Comparison of ENCODE assay signal across 10 cellular contexts in the genomic region with DNA sequence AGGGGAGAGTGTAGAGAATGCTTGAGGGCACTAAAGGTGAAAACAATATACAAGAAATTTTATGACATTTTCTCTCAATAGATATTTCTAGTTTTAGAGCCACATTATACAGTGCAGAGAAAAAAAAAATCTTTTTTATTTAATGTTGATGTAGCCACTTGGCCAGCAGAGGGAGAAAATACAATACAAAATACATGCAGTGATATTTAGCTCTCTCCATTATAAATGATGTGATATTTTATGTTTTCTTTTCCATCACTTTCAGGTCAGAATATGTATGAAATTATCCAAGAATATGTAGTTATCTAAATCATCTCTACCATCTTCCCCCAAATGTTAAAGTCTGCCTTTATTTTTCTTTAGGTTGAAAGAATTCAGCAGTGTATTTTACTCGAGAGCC.
DNase-seq lines count a peak whose midpoint lies in the region; FAIRE-seq and TF ChIP-seq lines count a peak whose summit lies in the region.
"Had no signal": no experiment of that assay in that cellular context is flagged by ENCODE, and none has a peak within 500 bp of the region (broad histone marks: within the 10 kb centered on the region; RNA-seq: fewer than 3 reads in every experiment).

No MANE protein-coding gene starts in this region.

- no peaks in the 10 kb centered on the region for H3K36me3 ChIP-seq in kidney (ENCODE audit: control insufficient read depth in 1 of 2, insufficient read depth in 2 of 2, low read length in 2 of 2)

- H3K27me3 Mint-ChIP-seq in HFFc6 (ENCODE audit: insufficient read depth), result no peaks in the 10 kb centered on the region; the same call in 1 of the 2 replicates
- no peaks in the 10 kb centered on the region for H3K27me3 Mint-ChIP-seq in activated naive CD4-positive, alpha-beta T cell treated with anti-CD3 and anti-CD28 coated beads for 36 hours (ENCODE audit: low read depth)
- H3K27me3 Mint-ChIP-seq: activated naive CD4-positive, alpha-beta T cell treated with anti-CD3 and anti-CD28 coated beads, Interleukin-2, amount 50 U/mL, for 24 hours had no signal

- H3K36me3 Mint-ChIP-seq in HFFc6 (ENCODE audit: low read depth), result no peaks in the 10 kb centered on the region
- H3K36me3 Mint-ChIP-seq in activated naive CD4-positive, alpha-beta T cell treated with anti-CD3 and anti-CD28 coated beads for 36 hours (ENCODE audit: low read depth), result no peaks in the 10 kb centered on the region
- H3K36me3 Mint-ChIP-seq: activated naive CD4-positive, alpha-beta T cell treated with anti-CD3 and anti-CD28 coated beads, Interleukin-2, amount 50 U/mL, for 24 hours had no signal

- H3K9me3 ChIP-seq in kidney (ENCODE audit: control insufficient read depth in 1 of 2, low read length in 2 of 2), result no peaks in the 10 kb centered on the region

- DNase-seq in COR-L47 (lab: John Stamatoyannopoulos, UW), result peak; percentile 15
- no peak for DNase-seq in HFFc6
- DNase-seq in SK-MEL-5 (ENCODE audit: low read depth, low spot score), result peak; percentile 33
- DNase-seq in kidney, result no peak
- DNase-seq in activated naive CD4-positive, alpha-beta T cell treated with anti-CD3 and anti-CD28 coated beads for 36 hours, result no peak
- no peak for DNase-seq in HuH-7 (ENCODE audit: low spot score)
- no peak for DNase-seq in urothelium cell line (ENCODE audit: low spot score)
- DNase-seq in RCC 7860 (ENCODE audit: low spot score), result no peak
- DNase-seq: stimulated activated CD4-positive, alpha-beta T cell treated with anti-CD3 and anti-CD28 coated beads, Interleukin-4, amount 100 ng/mL, for 1 hour had no signal

- no peak for FAIRE-seq in kidney (lab: Jason Lieb, UNC)
- FAIRE-seq in urothelium cell line (lab: Jason Lieb, UNC), result no peak
- FAIRE-seq in RCC 7860 (lab: Jason Lieb, UNC), result no peak

- peak; percentile 57 for TF ChIP-seq CTCF in HFFc6 (IDR thresholded peaks at IDR 0.05)
- peak; percentile 17 for TF ChIP-seq CTCF in kidney (IDR thresholded peaks at IDR 0.05; ENCODE audit: borderline replicate concordance, extremely low read depth, insufficient read depth)

- H3K9me3 Mint-ChIP-seq in HFFc6, result peaks cover 20% of the 10 kb centered on the region
- H3K9me3 Mint-ChIP-seq in activated naive CD4-positive, alpha-beta T cell treated with anti-CD3 and anti-CD28 coated beads for 36 hours, result peaks cover 2% of the 10 kb centered on the region

- H3K9ac ChIP-seq in kidney (ENCODE audit: low read length in 2 of 2), result no peak overlapping the region

- no peaks in the 10 kb centered on the region for H3K4me1 Mint-ChIP-seq in HFFc6 (ENCODE audit: low read depth)
- no peaks in the 10 kb centered on the region for H3K4me1 Mint-ChIP-seq in activated naive CD4-positive, alpha-beta T cell treated with anti-CD3 and anti-CD28 coated beads for 36 hours (ENCODE audit: low read depth)
- H3K4me1 Mint-ChIP-seq: activated naive CD4-positive, alpha-beta T cell treated with anti-CD3 and anti-CD28 coated beads, Interleukin-2, amount 50 U/mL, for 24 hours had no signal

- H3K4me3 Mint-ChIP-seq in HFFc6, result no peak overlapping the region
- H3K4me3 Mint-ChIP-seq in activated naive CD4-positive, alpha-beta T cell treated with anti-CD3 and anti-CD28 coated beads for 36 hours, result no peak overlapping the region
- H3K4me3 Mint-ChIP-seq: activated naive CD4-positive, alpha-beta T cell treated with anti-CD3 and anti-CD28 coated beads, Interleukin-2, amount 50 U/mL, for 24 hours had no signal

- CTCF ChIA-PET in activated naive CD4-positive, alpha-beta T cell treated with anti-CD3 and anti-CD28 coated beads for 36 hours (lab: Charles Lee), result interaction anchor here (1.0 kb wide), 1 partner anchor 456 kb away, joined by 3 read pairs; no protein-coding TSS in a partner anchor

- in situ Hi-C loops in SK-MEL-5 (cut with HindIII; ENCODE audit: low pct_unique_long_range_greater_than_20kb, low sequenced_read_pairs), result no loop called here

- no peak overlapping the region for H3K27ac Mint-ChIP-seq in HFFc6
- no peak overlapping the region for H3K27ac Mint-ChIP-seq in activated naive CD4-positive, alpha-beta T cell treated with anti-CD3 and anti-CD28 coated beads for 36 hours
- H3K27ac Mint-ChIP-seq: activated naive CD4-positive, alpha-beta T cell treated with anti-CD3 and anti-CD28 coated beads, Interleukin-2, amount 50 U/mL, for 24 hours had no signal

- no peak overlapping the region for H3K4me3 ChIP-seq in kidney (ENCODE audit: low read length in 2 of 2)

- intact Hi-C loops in kidney (cut with DNase I), result no loop called here
- intact Hi-C loops in activated naive CD4-positive, alpha-beta T cell treated with anti-CD3 and anti-CD28 coated beads for 36 hours (cut with micrococcal nuclease), result loop anchor here (1.0 to 5.0 kb wide), 2 partner anchors 456 to 804 kb away; no protein-coding TSS in a partner anchor

- no peak overlapping the region for H3K27ac ChIP-seq in kidney (ENCODE audit: low read depth in 2 of 2, low read length in 2 of 2)

- no peaks in the 10 kb centered on the region for H3K4me1 ChIP-seq in kidney (ENCODE audit: control insufficient read depth in 1 of 2, insufficient read depth in 1 of 2, low read depth in 1 of 2, low read length in 2 of 2)

Comparison
In these comparisons a context has a peak if more than half of its experiments do, and no peak if none do; other contexts are left out.
1. DNase-seq: peak in COR-L47 (single experiment) and SK-MEL-5 (single experiment); none in HFFc6 (single experiment), kidney (single experiment), activated naive CD4-positive, alpha-beta T cell treated with anti-CD3 and anti-CD28 coated beads for 36 hours (single experiment), HuH-7 (single experiment), urothelium cell line (single experiment) and RCC 7860 (single experiment).